12 cellular contexts compared by ENCODE assay signal in the genomic region with DNA sequence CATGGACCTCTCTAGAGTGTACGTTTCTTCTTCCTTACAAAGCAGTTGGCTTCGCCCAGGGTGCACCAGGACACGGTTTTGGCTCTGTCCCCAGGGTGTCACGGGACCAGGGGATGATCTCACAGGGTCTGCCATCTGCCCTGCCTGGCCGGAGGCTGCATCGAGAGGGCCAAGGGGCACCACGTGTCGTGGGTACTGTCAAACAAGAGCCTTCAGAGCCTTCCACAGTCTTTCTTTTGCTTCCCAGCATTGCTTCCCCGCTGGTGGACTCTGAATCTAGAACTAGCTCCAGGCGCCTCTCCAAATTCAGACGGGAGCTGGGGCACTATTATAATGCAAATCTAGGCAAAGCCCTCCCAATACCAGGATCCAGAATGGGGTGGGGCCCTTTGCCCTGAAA. TPM values are rescaled to one million over a fixed set of nuclear protein-coding genes. Genes with fewer than 3 reads are reported as not detected.
DNase-seq lines count a peak whose midpoint lies in the region; ATAC-seq and TF ChIP-seq lines count a peak whose summit lies in the region.
"Had no signal": no experiment of that assay in that cellular context is flagged by ENCODE, and none has a peak within 500 bp of the region (broad histone marks: within the 10 kb centered on the region; RNA-seq: fewer than 3 reads in every experiment).

No MANE protein-coding gene starts in this region.

- no peaks in the 10 kb centered on the region for H3K36me3 ChIP-seq in neural progenitor cell

- H3F3A ChIP-seq in neural progenitor cell (ENCODE audit: low read depth), result no peaks in the 10 kb centered on the region

- H4K20me1 ChIP-seq in neural progenitor cell (ENCODE audit: low read depth), result no peaks in the 10 kb centered on the region

- H3K4me3 ChIP-seq in neural progenitor cell, result no peak overlapping the region

- peaks cover 5% of the 10 kb centered on the region for H3K4me1 Mint-ChIP-seq in neural progenitor cell
- no peaks in the 10 kb centered on the region for H3K4me1 Mint-ChIP-seq in activated CD4-positive, alpha-beta memory T cell treated with anti-CD3 and anti-CD28 coated beads for 36 hours (ENCODE audit: low read depth)
- peaks cover 7% of the 10 kb centered on the region for H3K4me1 Mint-ChIP-seq in activated CD8-positive, alpha-beta T cell treated with anti-CD3 and anti-CD28 coated beads, Interleukin-2, amount 10 ng/mL, durations not matched to agents 7 days and 5 days (ENCODE audit: low read depth)

- H3K4me1 ChIP-seq in neural progenitor cell, result peaks cover 12% of the 10 kb centered on the region

- no peaks in the 10 kb centered on the region for H3K9me3 Mint-ChIP-seq in neural progenitor cell
- no peaks in the 10 kb centered on the region for H3K9me3 Mint-ChIP-seq in activated CD4-positive, alpha-beta memory T cell treated with anti-CD3 and anti-CD28 coated beads for 36 hours
- no peaks in the 10 kb centered on the region for H3K9me3 Mint-ChIP-seq in activated CD8-positive, alpha-beta T cell treated with anti-CD3 and anti-CD28 coated beads, Interleukin-2, amount 10 ng/mL, durations not matched to agents 7 days and 5 days (ENCODE audit: insufficient read depth)
- H3K9me3 Mint-ChIP-seq: CD4-positive, CD25-positive, alpha-beta regulatory T cell had no signal

- POLR2A ChIA-PET in activated CD4-positive, alpha-beta memory T cell treated with anti-CD3 and anti-CD28 coated beads for 36 hours (lab: Charles Lee), result no interaction called here
- POLR2A ChIA-PET in activated CD8-positive, alpha-beta T cell treated with anti-CD3 and anti-CD28 coated beads, Interleukin-2, amount 10 ng/mL, durations not matched to agents 7 days and 5 days (lab: Charles Lee), result no interaction called here

- H3K4me3 Mint-ChIP-seq in neural progenitor cell, result no peak overlapping the region
- H3K4me3 Mint-ChIP-seq in activated CD4-positive, alpha-beta memory T cell treated with anti-CD3 and anti-CD28 coated beads for 36 hours, result no peak overlapping the region
- H3K4me3 Mint-ChIP-seq in activated CD8-positive, alpha-beta T cell treated with anti-CD3 and anti-CD28 coated beads, Interleukin-2, amount 10 ng/mL, durations not matched to agents 7 days and 5 days, result no peak overlapping the region
- H3K4me3 Mint-ChIP-seq: CD4-positive, CD25-positive, alpha-beta regulatory T cell had no signal

- no peaks in the 10 kb centered on the region for H3K79me2 ChIP-seq in neural progenitor cell (ENCODE audit: low read depth)

- H3K4me2 ChIP-seq in neural progenitor cell, result peak overlapping the region; percentile 38

- no peak overlapping the region for H3K27ac Mint-ChIP-seq in neural progenitor cell
- H3K27ac Mint-ChIP-seq in activated CD4-positive, alpha-beta memory T cell treated with anti-CD3 and anti-CD28 coated beads for 36 hours, result no peak overlapping the region
- no peak overlapping the region for H3K27ac Mint-ChIP-seq in activated CD8-positive, alpha-beta T cell treated with anti-CD3 and anti-CD28 coated beads, Interleukin-2, amount 10 ng/mL, durations not matched to agents 7 days and 5 days
- H3K27ac Mint-ChIP-seq: CD4-positive, CD25-positive, alpha-beta regulatory T cell had no signal

- DNase-seq in Ammon's horn (ENCODE audit: low spot score), result peak; percentile 99
- peak; percentile 66 for DNase-seq in NCI-H2171 treated with DMSO at 0.1 percent for 48 hours (lab: John Stamatoyannopoulos, UW)
- peak; percentile 69 for DNase-seq in fibroblast of gingiva (ENCODE audit: low read depth)
- peak; percentile 32 for DNase-seq in neural progenitor cell (ENCODE audit: low spot score)
- no peak for DNase-seq in activated CD4-positive, alpha-beta memory T cell treated with anti-CD3 and anti-CD28 coated beads for 36 hours
- DNase-seq in NK-92 treated with Interleukin-12 subunit alpha and Interleukin-12 subunit beta, amount 100 ng/mL, for 24 hours (lab: John Stamatoyannopoulos, UW), result no peak
- DNase-seq in activated CD8-positive, alpha-beta T cell treated with anti-CD3 and anti-CD28 coated beads, Interleukin-2, amount 10 ng/mL, durations not matched to agents 7 days and 5 days, result no peak
- DNase-seq in dedifferentiated amniotic fluid mesenchymal stem cell (ENCODE audit: extremely low spot score), result no peak
- DNase-seq: CD4-positive, CD25-positive, alpha-beta regulatory T cell; NCI-H187; stimulated activated CD4-positive, alpha-beta T cell treated with anti-CD3 and anti-CD28 coated beads, Interleukin-2, amount 100 ng/mL, for 48 hours had no signal

- ATAC-seq in activated CD8-positive, alpha-beta T cell treated with anti-CD3 and anti-CD28 coated beads, Interleukin-2, amount 10 ng/mL, durations not matched to agents 7 days and 5 days, result no peak

- no peak overlapping the region for H3K27ac ChIP-seq in neural progenitor cell

- H3K9me3 ChIP-seq in neural progenitor cell (ENCODE audit: low read depth), result no peaks in the 10 kb centered on the region

- no peak for TF ChIP-seq CTCF in neural progenitor cell (IDR thresholded peaks at IDR 0.05)

- CTCF ChIA-PET in activated CD4-positive, alpha-beta memory T cell treated with anti-CD3 and anti-CD28 coated beads for 36 hours (lab: Charles Lee), result no interaction called here
- CTCF ChIA-PET in activated CD8-positive, alpha-beta T cell treated with anti-CD3 and anti-CD28 coated beads, Interleukin-2, amount 10 ng/mL, durations not matched to agents 7 days and 5 days (lab: Charles Lee), result no interaction called here

- intact Hi-C loops in activated CD4-positive, alpha-beta memory T cell treated with anti-CD3 and anti-CD28 coated beads for 36 hours (cut with micrococcal nuclease), result no loop called here

- no peaks in the 10 kb centered on the region for H3K27me3 ChIP-seq in neural progenitor cell

- peak overlapping the region; percentile 60 for H2AFZ ChIP-seq in neural progenitor cell (replicated peaks)

- H3K27me3 Mint-ChIP-seq in neural progenitor cell (ENCODE audit: insufficient read depth, low read depth), result peaks cover 17% of the 10 kb centered on the region
- H3K27me3 Mint-ChIP-seq in activated CD4-positive, alpha-beta memory T cell treated with anti-CD3 and anti-CD28 coated beads for 36 hours, result peaks cover 15% of the 10 kb centered on the region
- peaks cover 26% of the 10 kb centered on the region for H3K27me3 Mint-ChIP-seq in activated CD8-positive, alpha-beta T cell treated with anti-CD3 and anti-CD28 coated beads, Interleukin-2, amount 10 ng/mL, durations not matched to agents 7 days and 5 days (ENCODE audit: low read depth)

- H3K9ac ChIP-seq in neural progenitor cell, result no peak overlapping the region

- no peaks in the 10 kb centered on the region for H3K36me3 Mint-ChIP-seq in neural progenitor cell
- H3K36me3 Mint-ChIP-seq in activated CD4-positive, alpha-beta memory T cell treated with anti-CD3 and anti-CD28 coated beads for 36 hours, result no peaks in the 10 kb centered on the region
- H3K36me3 Mint-ChIP-seq in activated CD8-positive, alpha-beta T cell treated with anti-CD3 and anti-CD28 coated beads, Interleukin-2, amount 10 ng/mL, durations not matched to agents 7 days and 5 days (ENCODE audit: low read depth), result no peaks in the 10 kb centered on the region
- H3K36me3 Mint-ChIP-seq: CD4-positive, CD25-positive, alpha-beta regulatory T cell had no signal

RNA-seq across cellular contexts. Expression of gene MAPT, which starts 47.9 kb away (rescaled TPM):
- 1.4 and 2.4 TPM in 2 replicates for total RNA-seq in neural progenitor cell (ENCODE audit: low replicate concordance)
- total RNA-seq in activated CD4-positive, alpha-beta memory T cell treated with anti-CD3 and anti-CD28 coated beads for 36 hours, result 1 to 10 TPM; 1.5 to 1.8 TPM
- under 1 TPM in 1 of 2 experiments, not detected in 1; 0.11 TPM for total RNA-seq in activated CD8-positive, alpha-beta T cell treated with anti-CD3 and anti-CD28 coated beads, Interleukin-2, amount 10 ng/mL, durations not matched to agents 7 days and 5 days

RNA-seq across cellular contexts. Expression of gene STH, which starts 56.8 kb away (rescaled TPM):
- not detected in 2 replicates for total RNA-seq in neural progenitor cell (ENCODE audit: low replicate concordance)
- not detected for total RNA-seq in activated CD4-positive, alpha-beta memory T cell treated with anti-CD3 and anti-CD28 coated beads for 36 hours
- total RNA-seq in activated CD8-positive, alpha-beta T cell treated with anti-CD3 and anti-CD28 coated beads, Interleukin-2, amount 10 ng/mL, durations not matched to agents 7 days and 5 days, result not detected
- total RNA-seq: astrocyte; CD4-positive, CD25-positive, alpha-beta regulatory T cell had no signal

Comparison
In these comparisons a context has a peak if more than half of its experiments do, and no peak if none do; other contexts are left out.
1. DNase-seq: peak in Ammon's horn (single experiment), NCI-H2171 treated with DMSO at 0.1 percent for 48 hours (single experiment), fibroblast of gingiva (single experiment) and neural progenitor cell (single experiment); none in activated CD4-positive, alpha-beta memory T cell treated with anti-CD3 and anti-CD28 coated beads for 36 hours (single experiment), NK-92 treated with Interleukin-12 subunit alpha and Interleukin-12 subunit beta, amount 100 ng/mL, for 24 hours (single experiment), activated CD8-positive, alpha-beta T cell treated with anti-CD3 and anti-CD28 coated beads, Interleukin-2, amount 10 ng/mL, durations not matched to agents 7 days and 5 days (single experiment) and dedifferentiated amniotic fluid mesenchymal stem cell (single experiment).